29 cellular contexts compared by ENCODE assay signal in the genomic region with DNA sequence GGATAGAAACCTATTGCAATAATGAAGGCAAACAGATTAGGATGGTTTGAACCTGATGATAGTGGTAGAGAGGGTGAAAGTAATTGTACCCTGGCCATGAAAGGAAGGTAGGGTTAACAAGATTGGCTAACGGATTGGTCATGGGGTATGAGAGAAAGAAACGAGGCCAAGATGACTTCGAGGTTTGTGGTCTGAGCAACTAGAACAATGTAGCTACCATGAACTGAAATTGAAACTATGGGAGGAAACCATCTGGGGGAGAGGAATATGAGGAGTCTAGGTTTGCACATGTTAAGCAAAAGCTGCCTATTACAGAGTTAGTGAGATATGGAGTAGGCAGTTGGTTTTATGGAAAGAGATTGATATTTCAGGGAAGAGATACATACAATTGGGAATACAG.
DNase-seq lines count a peak whose midpoint lies in the region; ATAC-seq and TF ChIP-seq lines count a peak whose summit lies in the region.
"Had no signal": no experiment of that assay in that cellular context is flagged by ENCODE, and none has a peak within 500 bp of the region (broad histone marks: within the 10 kb centered on the region; RNA-seq: fewer than 3 reads in every experiment).

No MANE protein-coding gene starts in this region.

- no peak for TF ChIP-seq CTCF in MM.1S (IDR thresholded peaks at IDR 0.05; ENCODE audit: low read length)

- no peaks in the 10 kb centered on the region for H4K20me1 ChIP-seq in MM.1S (ENCODE audit: insufficient read depth, low read length)

- no peaks in the 10 kb centered on the region for H3K4me1 Mint-ChIP-seq in activated CD4-positive, alpha-beta T cell treated with anti-CD3 and anti-CD28 coated beads for 36 hours
- H3K4me1 Mint-ChIP-seq in activated CD8-positive, alpha-beta memory T cell treated with anti-CD3 and anti-CD28 coated beads, Interleukin-2, amount 10 ng/mL, durations not matched to agents 7 days and 5 days = peaks cover 5% of the 10 kb centered on the region
- H3K4me1 Mint-ChIP-seq: activated CD4-positive, alpha-beta memory T cell treated with anti-CD3 and anti-CD28 coated beads, Interleukin-2, amount 10 ng/mL, durations not matched to agents 7 days and 5 days; activated naive CD4-positive, alpha-beta T cell treated with anti-CD3 and anti-CD28 coated beads, Interleukin-2, amount 50 U/mL, for 24 hours; stimulated activated naive CD8-positive, alpha-beta T cell treated with anti-CD3 and anti-CD28 coated beads, Interleukin-15, amount 100 ng/mL, for 72 hours; T-cell had no signal

- H3K9me3 ChIP-seq in MM.1S (replicated peaks; ENCODE audit: insufficient read depth, low read length) = no peaks in the 10 kb centered on the region
- H3K9me3 ChIP-seq: thyroid gland had no signal

- ATAC-seq in GM18870 (IDR thresholded peaks at IDR 0.05; ENCODE audit: unreplicated experiment) (peak; percentile 64), HG02852 (IDR thresholded peaks at IDR 0.05; ENCODE audit: unreplicated experiment) (peak; percentile 89), GM19467 (IDR thresholded peaks at IDR 0.05; ENCODE audit: unreplicated experiment) (no peak)
- ATAC-seq in activated CD4-positive, alpha-beta T cell treated with anti-CD3 and anti-CD28 coated beads for 36 hours = no peak
- no peak for ATAC-seq in activated CD8-positive, alpha-beta memory T cell treated with anti-CD3 and anti-CD28 coated beads, Interleukin-2, amount 10 ng/mL, durations not matched to agents 7 days and 5 days
- ATAC-seq: activated CD4-positive, CD25-positive, alpha-beta regulatory T cell treated with anti-CD3 and anti-CD28 coated beads, Interleukin-2, amount 50 U/mL, for 24 hours; esophagus mucosa; foreskin keratinocyte; heart right ventricle; K562; stimulated activated naive CD8-positive, alpha-beta T cell treated with anti-CD3 and anti-CD28 coated beads, Interleukin-15, amount 100 ng/mL, for 72 hours; T-cell had no signal

- POLR2A ChIA-PET in activated CD4-positive, alpha-beta T cell treated with anti-CD3 and anti-CD28 coated beads for 36 hours (lab: Charles Lee) = no interaction called here

- H3K9ac ChIP-seq in MM.1S (ENCODE audit: low read length) = no peak overlapping the region

- H3K4me1 ChIP-seq in MM.1S (ENCODE audit: low read length) = peaks cover 19% of the 10 kb centered on the region
- H3K4me1 ChIP-seq: foreskin keratinocyte, heart right ventricle, Peyer's patch, thyroid gland had no signal

- H3K4me3 ChIP-seq in MM.1S (ENCODE audit: low read length) = no peak overlapping the region
- H3K4me3 ChIP-seq: heart right ventricle, K562, lung, Peyer's patch, skin epidermis, thyroid gland had no signal

- intact Hi-C loops in activated CD4-positive, alpha-beta T cell treated with anti-CD3 and anti-CD28 coated beads for 36 hours (cut with DNase I, micrococcal nuclease) = no loop called here

- CTCF ChIA-PET in activated CD4-positive, alpha-beta T cell treated with anti-CD3 and anti-CD28 coated beads for 36 hours (lab: Charles Lee) = no interaction called here
- CTCF ChIA-PET in activated CD8-positive, alpha-beta memory T cell treated with anti-CD3 and anti-CD28 coated beads, Interleukin-2, amount 10 ng/mL, durations not matched to agents 7 days and 5 days (lab: Charles Lee) = no interaction called here

- no peaks in the 10 kb centered on the region for H3K36me3 ChIP-seq in MM.1S (replicated peaks; ENCODE audit: insufficient read depth, low read length)
- H3K36me3 ChIP-seq: heart right ventricle, Peyer's patch, thyroid gland had no signal

- H3K9me3 Mint-ChIP-seq in activated CD4-positive, alpha-beta T cell treated with anti-CD3 and anti-CD28 coated beads for 36 hours (ENCODE audit: low read depth) = peaks cover 18% of the 10 kb centered on the region
- H3K9me3 Mint-ChIP-seq in activated CD8-positive, alpha-beta memory T cell treated with anti-CD3 and anti-CD28 coated beads, Interleukin-2, amount 10 ng/mL, durations not matched to agents 7 days and 5 days (ENCODE audit: low read depth) = peaks cover 3% of the 10 kb centered on the region

- no peak overlapping the region for H3K27ac Mint-ChIP-seq in activated CD4-positive, alpha-beta T cell treated with anti-CD3 and anti-CD28 coated beads for 36 hours
- H3K27ac Mint-ChIP-seq in activated CD8-positive, alpha-beta memory T cell treated with anti-CD3 and anti-CD28 coated beads, Interleukin-2, amount 10 ng/mL, durations not matched to agents 7 days and 5 days = no peak overlapping the region
- H3K27ac Mint-ChIP-seq: activated CD4-positive, alpha-beta memory T cell treated with anti-CD3 and anti-CD28 coated beads, Interleukin-2, amount 10 ng/mL, durations not matched to agents 7 days and 5 days; activated naive CD4-positive, alpha-beta T cell treated with anti-CD3 and anti-CD28 coated beads, Interleukin-2, amount 50 U/mL, for 24 hours; activated T-helper 2 cell treated with anti-CD3 and anti-CD28 coated beads, Interferon-gamma antibody, Interleukin-2, Interleukin-4, amounts not matched to agents 10 μg/mL and 5 μg/mL and 100 μg/mL, durations not matched to agents 14 hours and 24 hours and 36 hours; H9; natural killer cell treated with Interleukin-12 subunit alpha and Interleukin-12 subunit beta and Interleukin-15 and Interleukin-18, amount 100 ng/mL, for 72 hours; stimulated activated naive CD8-positive, alpha-beta T cell treated with anti-CD3 and anti-CD28 coated beads, Interleukin-15, amount 100 ng/mL, for 72 hours; T-cell had no signal

- H3K27ac ChIP-seq in MM.1S (ENCODE audit: low read length) = peak overlapping the region; percentile 11; the same call in 1 of the 2 replicates
- H3K27ac ChIP-seq: foreskin keratinocyte, heart right ventricle, Peyer's patch, skin epidermis, thyroid gland had no signal

- H3K4me2 ChIP-seq in MM.1S (ENCODE audit: low read depth, low read length) = peak overlapping the region; percentile 40

- H3K79me2 ChIP-seq in MM.1S (ENCODE audit: low read length) = no peaks in the 10 kb centered on the region

- H3K27me3 ChIP-seq in MM.1S (replicated peaks; ENCODE audit: insufficient read depth, low read length) = no peaks in the 10 kb centered on the region
- H3K27me3 ChIP-seq: foreskin keratinocyte, heart right ventricle, Peyer's patch, thyroid gland had no signal

- no peak overlapping the region for H3K4me3 Mint-ChIP-seq in activated CD4-positive, alpha-beta T cell treated with anti-CD3 and anti-CD28 coated beads for 36 hours
- H3K4me3 Mint-ChIP-seq in activated CD8-positive, alpha-beta memory T cell treated with anti-CD3 and anti-CD28 coated beads, Interleukin-2, amount 10 ng/mL, durations not matched to agents 7 days and 5 days = no peak overlapping the region
- H3K4me3 Mint-ChIP-seq: activated CD4-positive, alpha-beta memory T cell treated with anti-CD3 and anti-CD28 coated beads, Interleukin-2, amount 10 ng/mL, durations not matched to agents 7 days and 5 days; activated naive CD4-positive, alpha-beta T cell treated with anti-CD3 and anti-CD28 coated beads, Interleukin-2, amount 50 U/mL, for 24 hours; H9; natural killer cell treated with Interleukin-12 subunit alpha and Interleukin-12 subunit beta and Interleukin-15 and Interleukin-18, amount 100 ng/mL, for 72 hours; stimulated activated naive CD8-positive, alpha-beta T cell treated with anti-CD3 and anti-CD28 coated beads, Interleukin-15, amount 100 ng/mL, for 72 hours; T-cell had no signal

- peak; percentile 93 for DNase-seq in MM.1S
- peak; percentile 34 for DNase-seq in fibroblast of peridontal ligament (ENCODE audit: extremely low read depth)
- DNase-seq in stimulated activated naive CD4-positive, alpha-beta T cell treated with Interleukin-2 at 50 U/mL for 16 hours (lab: John Stamatoyannopoulos, UW) = no peak
- DNase-seq in activated CD4-positive, alpha-beta T cell treated with anti-CD3 and anti-CD28 coated beads for 36 hours = no peak
- no peak for DNase-seq in activated CD8-positive, alpha-beta memory T cell treated with anti-CD3 and anti-CD28 coated beads, Interleukin-2, amount 10 ng/mL, durations not matched to agents 7 days and 5 days
- DNase-seq: activated CD4-positive, alpha-beta memory T cell treated with anti-CD3 and anti-CD28 coated beads, Interleukin-2, amount 10 ng/mL, durations not matched to agents 7 days and 5 days; anterior cingulate cortex; caudate nucleus; DMS53; foreskin keratinocyte; H9; heart right ventricle; NCI-H2029 treated with DMSO at 0.1 percent for 48 hours; NCI-H526; Peyer's patch; stimulated activated naive CD8-positive, alpha-beta T cell treated with anti-CD3 and anti-CD28 coated beads, Interleukin-15, amount 100 ng/mL, for 72 hours; T-cell; thyroid gland had no signal

- no peaks in the 10 kb centered on the region for H3K9me2 ChIP-seq in MM.1S (replicated peaks; ENCODE audit: insufficient read depth, low read length)

- no peaks in the 10 kb centered on the region for H3K36me3 Mint-ChIP-seq in activated CD4-positive, alpha-beta T cell treated with anti-CD3 and anti-CD28 coated beads for 36 hours (ENCODE audit: low read depth)
- H3K36me3 Mint-ChIP-seq in activated CD8-positive, alpha-beta memory T cell treated with anti-CD3 and anti-CD28 coated beads, Interleukin-2, amount 10 ng/mL, durations not matched to agents 7 days and 5 days = no peaks in the 10 kb centered on the region
- H3K36me3 Mint-ChIP-seq: T-cell had no signal

- H2AFZ ChIP-seq in MM.1S (ENCODE audit: low read length) = no peak overlapping the region

- no peaks in the 10 kb centered on the region for H3K27me3 Mint-ChIP-seq in activated CD4-positive, alpha-beta T cell treated with anti-CD3 and anti-CD28 coated beads for 36 hours
- no peaks in the 10 kb centered on the region for H3K27me3 Mint-ChIP-seq in activated CD8-positive, alpha-beta memory T cell treated with anti-CD3 and anti-CD28 coated beads, Interleukin-2, amount 10 ng/mL, durations not matched to agents 7 days and 5 days
- H3K27me3 Mint-ChIP-seq: activated CD4-positive, alpha-beta memory T cell treated with anti-CD3 and anti-CD28 coated beads, Interleukin-2, amount 10 ng/mL, durations not matched to agents 7 days and 5 days; activated naive CD4-positive, alpha-beta T cell treated with anti-CD3 and anti-CD28 coated beads, Interleukin-2, amount 50 U/mL, for 24 hours; natural killer cell treated with Interleukin-12 subunit alpha and Interleukin-12 subunit beta and Interleukin-15 and Interleukin-18, amount 100 ng/mL, for 72 hours; stimulated activated naive CD8-positive, alpha-beta T cell treated with anti-CD3 and anti-CD28 coated beads, Interleukin-15, amount 100 ng/mL, for 72 hours; T-cell had no signal

- peaks cover 9% of the 10 kb centered on the region; the same call in 1 of the 2 replicates for H3F3A ChIP-seq in MM.1S (ENCODE audit: insufficient read depth, low read length)

Comparison
In these comparisons a context has a peak if more than half of its experiments do, and no peak if none do; other contexts are left out.
1. ATAC-seq: peak in GM18870 (single experiment) and HG02852 (single experiment); none in GM19467 (single experiment), activated CD4-positive, alpha-beta T cell treated with anti-CD3 and anti-CD28 coated beads for 36 hours (single experiment) and activated CD8-positive, alpha-beta memory T cell treated with anti-CD3 and anti-CD28 coated beads, Interleukin-2, amount 10 ng/mL, durations not matched to agents 7 days and 5 days (single experiment).
2. DNase-seq: peak in MM.1S (single experiment) and fibroblast of peridontal ligament (single experiment); none in stimulated activated naive CD4-positive, alpha-beta T cell treated with Interleukin-2 at 50 U/mL for 16 hours (single experiment), activated CD4-positive, alpha-beta T cell treated with anti-CD3 and anti-CD28 coated beads for 36 hours (single experiment) and activated CD8-positive, alpha-beta memory T cell treated with anti-CD3 and anti-CD28 coated beads, Interleukin-2, amount 10 ng/mL, durations not matched to agents 7 days and 5 days (single experiment).